11 cellular contexts compared by ENCODE assay signal in the genomic region with DNA sequence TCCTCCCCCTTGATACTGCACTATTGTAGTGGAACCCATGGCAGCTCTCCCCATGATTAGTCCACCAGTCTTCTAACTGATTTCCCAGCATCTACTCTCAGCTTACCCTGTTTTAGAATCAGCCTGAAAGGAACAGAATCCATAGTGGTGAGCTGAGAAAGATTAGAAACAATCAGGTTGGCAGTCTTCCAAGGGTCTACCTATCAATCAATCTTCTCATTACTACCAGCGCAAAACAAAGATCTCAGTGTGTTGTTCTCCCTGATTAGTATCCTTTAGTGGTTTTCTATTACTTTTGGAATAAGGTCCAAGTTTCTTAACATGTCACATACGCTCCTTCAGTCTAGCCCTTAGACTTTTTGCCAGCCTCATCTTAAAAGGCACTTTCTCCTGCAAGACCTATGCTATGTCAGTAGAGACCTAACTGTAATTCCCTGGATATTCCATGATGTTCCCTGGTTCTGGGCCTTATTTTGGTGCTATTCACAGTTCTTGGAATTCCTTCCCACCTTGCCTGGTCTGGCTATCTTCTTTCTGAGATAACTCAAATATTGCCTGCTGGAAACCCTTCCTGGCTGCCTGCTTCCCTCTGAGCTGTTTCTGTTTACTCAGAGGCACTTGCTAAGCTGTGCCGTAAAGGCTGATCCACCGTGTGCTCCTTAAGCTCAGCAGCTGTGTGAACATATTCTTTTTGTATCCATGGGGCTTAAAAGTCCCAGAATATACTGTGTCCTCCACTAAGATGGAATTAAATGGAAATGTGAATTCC. TPM values are rescaled to one million over a fixed set of nuclear protein-coding genes. Genes with fewer than 3 reads are reported as not detected.
DNase-seq lines count a peak whose midpoint lies in the region; ATAC-seq and TF ChIP-seq lines count a peak whose summit lies in the region.
"Had no signal": no experiment of that assay in that cellular context is flagged by ENCODE, and none has a peak within 500 bp of the region (broad histone marks: within the 10 kb centered on the region; RNA-seq: fewer than 3 reads in every experiment).

No MANE protein-coding gene starts in this region.

- H3K4me3 ChIP-seq in mucosa of descending colon: no peak overlapping the region
- H3K4me3 ChIP-seq: tibial nerve had no signal

- no peaks in the 10 kb centered on the region for H3K36me3 ChIP-seq in mucosa of descending colon (ENCODE audit: low read depth)
- H3K36me3 ChIP-seq: tibial nerve had no signal

- no peaks in the 10 kb centered on the region for H3K36me3 Mint-ChIP-seq in brain

- H3K9me3 ChIP-seq in mucosa of descending colon: no peaks in the 10 kb centered on the region
- H3K9me3 ChIP-seq: tibial nerve had no signal

- no peak for TF ChIP-seq CTCF in brain (conservative IDR thresholded peaks at IDR 0.05)
- no peak for TF ChIP-seq CTCF in mucosa of descending colon (IDR thresholded peaks at IDR 0.05)

- no peaks in the 10 kb centered on the region for H3K4me1 ChIP-seq in mucosa of descending colon (ENCODE audit: low read depth)

- H3K4me3 Mint-ChIP-seq in brain: peak overlapping the region in 2 of 5 experiments; percentile 9 to 15

- intact Hi-C loops in mucosa of descending colon (cut with DNase I, micrococcal nuclease): no loop called here

- peak; percentile 65 for DNase-seq in DMS53 (lab: John Stamatoyannopoulos, UW)
- DNase-seq in NCI-H146 (lab: John Stamatoyannopoulos, UW): peak; percentile 43
- DNase-seq in mucosa of descending colon: no peak
- DNase-seq in AG08396 (ENCODE audit: low spot score): no peak
- DNase-seq: activated gamma-delta T cell treated with Interleukin-2 at 50 U/mL for 16 hours; NCI-H1694 treated with DMSO at 0.1 percent for 48 hours; stimulated activated CD4-positive, alpha-beta T cell treated with anti-CD3 and anti-CD28 coated beads, Interleukin-1b, Interleukin-23, amount 100 ng/mL, for 48 hours had no signal

- peaks cover 0 to 2% (median 0%) of the 10 kb centered on the region in 5 experiments for H3K9me3 Mint-ChIP-seq in brain

- peak; percentile 52 for ATAC-seq in mucosa of descending colon
- no peak for ATAC-seq in HG03457 (IDR thresholded peaks at IDR 0.05; ENCODE audit: unreplicated experiment)
- no peak for ATAC-seq in GM19397 (IDR thresholded peaks at IDR 0.05; ENCODE audit: unreplicated experiment)

- peak overlapping the region; percentile 33 to 71 (median 54) for H3K27ac Mint-ChIP-seq in brain

- peaks cover 39% of the 10 kb centered on the region for H3K4me1 Mint-ChIP-seq in brain

- H3K27me3 Mint-ChIP-seq in brain: peaks cover 4% of the 10 kb centered on the region

RNA-seq across cellular contexts. Expression of gene LAMA3, which starts 32.6 kb away (rescaled TPM):
- polyA plus RNA-seq in brain (ENCODE audit: insufficient read depth, low read depth, low replicate concordance): 1.8 TPM
- 10 to 100 TPM; 29.0 to 62.0 (median 49.0) TPM for total RNA-seq in mucosa of descending colon

RNA-seq across cellular contexts. Expression of gene ANKRD29, which starts 59.2 kb away (rescaled TPM):
- 1.2 TPM for polyA plus RNA-seq in brain (ENCODE audit: insufficient read depth, low read depth, low replicate concordance)
- 1 to 10 TPM; 1.5 to 3.3 (median 1.9) TPM for total RNA-seq in mucosa of descending colon

Comparison
In these comparisons a context has a peak if more than half of its experiments do, and no peak if none do; other contexts are left out.
1. DNase-seq: peak in DMS53 (single experiment) and NCI-H146 (single experiment); none in mucosa of descending colon (0 of 3) and AG08396 (single experiment).